Comparison of ENCODE assay signal across 8 cellular contexts in genomic region chr3:12881858-12882257, GRCh38.
DNase-seq lines count a peak whose midpoint lies in the region; ATAC-seq and TF ChIP-seq lines count a peak whose summit lies in the region.
"Not testable (repeated sequence)": the region's sequence is repeated elsewhere in the genome, so short reads cannot be mapped to it uniquely, and the experiment has no call there.

No MANE protein-coding gene starts in this region.

- H3K27ac ChIP-seq in 22Rv1 = not testable (repeated sequence)
- peak overlapping the region; percentile 17; the same call in 1 of the 2 replicates for H3K27ac ChIP-seq in OCI-LY3 (ENCODE audit: low read length)

- H3K27me3 ChIP-seq in OCI-LY3 (ENCODE audit: low read depth, low read length) = not testable (repeated sequence)

- peaks cover 40% of the 10 kb centered on the region for H3K4me1 ChIP-seq in OCI-LY3 (ENCODE audit: low read length)

- not testable (repeated sequence) for H3K9me3 Mint-ChIP-seq in memory B cell

- H3K4me1 Mint-ChIP-seq in memory B cell = peaks cover 21% of the 10 kb centered on the region

- H3K4me3 Mint-ChIP-seq in memory B cell = peak overlapping the region; percentile 76

- peak overlapping the region; percentile 22; the same call in 1 of the 2 replicates for H2AFZ ChIP-seq in OCI-LY3 (ENCODE audit: low read depth, low read length)

- DNase-seq in memory B cell (ENCODE audit: low spot score in 2 of 2) = not testable (repeated sequence)

- H4K20me1 ChIP-seq in OCI-LY3 (ENCODE audit: insufficient read depth, low read length) = not testable (repeated sequence)

- H3K79me2 ChIP-seq in OCI-LY3 (ENCODE audit: low read length) = not testable (repeated sequence)

- not testable (repeated sequence) for H3K27me3 Mint-ChIP-seq in memory B cell

- H3K9me3 ChIP-seq in OCI-LY3 (ENCODE audit: insufficient read depth, low read length) = not testable (repeated sequence)

- H3K36me3 Mint-ChIP-seq in memory B cell = not testable (repeated sequence)

- ATAC-seq in GM18498 (IDR thresholded peaks at IDR 0.05; ENCODE audit: unreplicated experiment) = peak; percentile 54
- peak; percentile 43 for ATAC-seq in GM19324 (IDR thresholded peaks at IDR 0.05; ENCODE audit: low FRiP score, unreplicated experiment)
- ATAC-seq in GM21526 (IDR thresholded peaks at IDR 0.05; ENCODE audit: low FRiP score, unreplicated experiment) = peak; percentile 74
- peak; percentile 58 for ATAC-seq in HG02588 (IDR thresholded peaks at IDR 0.05; ENCODE audit: unreplicated experiment)
- ATAC-seq in HG03103 (IDR thresholded peaks at IDR 0.05; ENCODE audit: low read depth, unreplicated experiment) = peak; percentile 43
- peak; percentile 75 for ATAC-seq in memory B cell (ENCODE audit: low read depth)

- H3K4me3 ChIP-seq in OCI-LY3 (ENCODE audit: low read length) = 0 out of 2 replicates have a peak overlapping the region, but pooled peaks have one; percentile 25

- TF ChIP-seq CTCF in 22Rv1 (IDR thresholded peaks at IDR 0.05) (0 out of 2 replicates have a peak, but pooled peaks have one; percentile 4), OCI-LY3 (IDR thresholded peaks at IDR 0.05; ENCODE audit: low read depth, low read length) (peak; percentile 32)

- H3K9ac ChIP-seq in OCI-LY3 (ENCODE audit: low read length) = peak overlapping the region; percentile 3; the same call in 1 of the 2 replicates

- peak overlapping the region; percentile 84 for H3K27ac Mint-ChIP-seq in memory B cell

- H3K4me2 ChIP-seq in OCI-LY3 (ENCODE audit: low read length) = peak overlapping the region; percentile 45

- H3K36me3 ChIP-seq in OCI-LY3 (replicated peaks; ENCODE audit: low read depth, low read length) = not testable (repeated sequence)
